ENCODE assay signal across 8 cellular contexts in the genomic region with DNA sequence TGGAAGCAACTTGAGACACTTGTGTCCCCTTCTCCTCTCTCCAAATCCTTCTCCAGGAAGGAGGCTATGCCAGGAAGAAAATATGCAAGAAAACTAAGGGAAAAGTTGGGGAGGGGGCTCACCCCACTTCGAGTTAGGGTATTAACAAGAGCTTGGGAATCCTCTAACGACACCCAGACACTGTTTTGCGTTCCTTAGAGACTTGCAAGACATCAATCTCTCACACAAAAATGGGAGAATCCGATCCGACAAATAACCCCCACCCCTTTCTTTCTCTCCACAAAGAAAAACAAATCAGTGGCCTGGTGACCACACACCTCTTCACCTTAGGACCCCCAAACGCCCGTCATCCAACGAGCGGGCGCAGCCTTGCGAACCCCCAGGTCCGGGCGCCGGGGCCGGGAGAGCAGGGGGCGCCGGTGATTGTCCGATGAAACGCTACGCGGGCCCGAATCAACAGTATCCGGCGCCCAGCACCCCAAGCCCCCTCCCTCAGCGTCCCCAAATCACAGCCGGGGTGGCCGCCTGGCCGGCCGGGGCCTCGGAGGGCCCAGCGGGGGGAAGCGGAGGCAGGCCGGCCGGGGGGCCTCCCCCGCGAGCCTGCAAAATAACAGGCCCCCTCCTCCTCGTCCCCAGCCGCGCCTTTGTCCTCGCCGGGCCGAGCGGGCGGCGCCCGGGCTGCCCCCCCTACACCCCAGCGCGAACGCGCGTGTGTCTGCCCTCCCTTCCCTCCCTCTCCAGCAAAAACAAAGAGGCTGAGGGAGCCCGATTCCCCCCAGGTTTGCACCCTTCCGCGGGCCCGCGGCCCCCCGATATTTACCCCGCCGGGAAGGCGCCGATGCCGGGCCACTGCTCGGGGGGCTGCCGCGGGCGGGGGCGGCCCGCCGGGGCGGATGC. TPM values are rescaled to one million over a fixed set of nuclear protein-coding genes. Genes with fewer than 3 reads are reported as not detected.
DNase-seq lines count a peak whose midpoint lies in the region; ATAC-seq and TF ChIP-seq lines count a peak whose summit lies in the region.

No MANE protein-coding gene starts in this region.

- H3K9me3 ChIP-seq in heart right ventricle (no peaks in the 10 kb centered on the region), ovary (no peaks in the 10 kb centered on the region)

- ATAC-seq in HG03175 (IDR thresholded peaks at IDR 0.05; ENCODE audit: unreplicated experiment) (peak; percentile 43), heart right ventricle (peak; percentile 14 to 57 (median 49)), GM21515 (IDR thresholded peaks at IDR 0.05; ENCODE audit: unreplicated experiment) (no peak), GM21367 (IDR thresholded peaks at IDR 0.05; ENCODE audit: unreplicated experiment) (no peak)

- in situ Hi-C loops in G401 (cut with HindIII; ENCODE audit: low sequenced_read_pairs), result no loop called here

- H3K36me3 ChIP-seq in heart right ventricle (peaks cover 0 to 24% (median 4%) of the 10 kb centered on the region in 9 donors), ovary (no peaks in the 10 kb centered on the region)

- no peak for TF ChIP-seq EP300 in ovary (IDR thresholded peaks at IDR 0.05)

- H3K27ac ChIP-seq in heart right ventricle, result peak overlapping the region; percentile 96 to 100 (median 99)
- peak overlapping the region; percentile 95 to 97 for H3K27ac ChIP-seq in ovary

- H3K4me1 ChIP-seq in heart right ventricle, result peaks cover 34 to 63% (median 57%) of the 10 kb centered on the region in 9 donors
- peaks cover 10% of the 10 kb centered on the region for H3K4me1 ChIP-seq in ovary (ENCODE audit: insufficient read depth)

- DNase-seq in G401 (ENCODE audit: low spot score) (peak; percentile 59), T-helper 1 cell (peak; percentile 33 to 58 (median 50)), anterior cingulate cortex (lab: John Stamatoyannopoulos, UW) (peak in 54 of 58 donors; percentile 22 to 85 (median 72)), heart right ventricle (peak; percentile 73 to 76), ovary (peak; percentile 80 to 86 (median 82))

- peak overlapping the region; percentile 75 to 96 (median 88) for H3K4me3 ChIP-seq in heart right ventricle
- peak overlapping the region; percentile 59 for H3K4me3 ChIP-seq in ovary

- no peaks in the 10 kb centered on the region for H3K27me3 ChIP-seq in heart right ventricle
- no peaks in the 10 kb centered on the region for H3K27me3 ChIP-seq in ovary

- intact Hi-C loops in heart right ventricle (cut with DNase I), result loop anchor here in 5 of 10 donors (2.0 to 10.0 kb wide), 4 partner anchors 44 to 112 kb away; a partner anchor contains a TSS
- intact Hi-C loops in ovary (cut with DNase I), result loop anchor here in 1 of 4 donors (5.0 to 10.0 kb wide), 2 partner anchors 54 to 188 kb away; a partner anchor contains a TSS

- 1% methylated on average over 38 to 63 of the region's 70 CpGs for WGBS in heart right ventricle, 2 donors
- 0 to 2% (median 0%) methylated on average over 23 to 70 of the region's 70 CpGs for WGBS in ovary, 3 donors

- TF ChIP-seq CTCF in heart right ventricle (IDR thresholded peaks at IDR 0.05), result no peak
- TF ChIP-seq CTCF in ovary (IDR thresholded peaks at IDR 0.05), result no peak

- peak; percentile 56 for TF ChIP-seq POLR2A in ovary (IDR thresholded peaks at IDR 0.05)

RNA-seq across cellular contexts. Expression of a gene that starts 0.6 kb away (rescaled TPM):
- total RNA-seq in G401 (2014; rRNA removed; shearing (Covaris generic)), result 94.4 and 129 TPM in 2 replicates
- total RNA-seq in heart right ventricle, result 10 to 100 TPM; 64.1 to 88.1 (median 78.6) TPM
- 10 to 100 TPM; 81.6 to 83.4 TPM for polyA plus RNA-seq in heart right ventricle
- total RNA-seq in ovary, result 100 to 1,000 TPM in 5 of 7 donors, 10 to 100 TPM in 2; 73.2 to 161 (median 105) TPM
- polyA plus RNA-seq in ovary, result 100 to 1,000 TPM in 1 of 2 donors, 10 to 100 TPM in 1; 61.4 to 135 TPM

RNA-seq across cellular contexts. Expression of a gene that starts 43.8 kb away (rescaled TPM):
- total RNA-seq in G401 (2014; rRNA removed; shearing (Covaris generic)), result 16.2 and 20.5 TPM in 2 replicates
- 10 to 100 TPM; 36.2 to 51.6 (median 46.1) TPM for total RNA-seq in heart right ventricle
- polyA plus RNA-seq in heart right ventricle, result 10 to 100 TPM; 20.8 to 29.7 TPM
- total RNA-seq in ovary, result 10 to 100 TPM; 24.9 to 48.3 (median 38.6) TPM
- polyA plus RNA-seq in ovary, result 10 to 100 TPM; 15.3 to 30.3 TPM

Comparison
In these comparisons a context has a peak if more than half of its experiments do, and no peak if none do; other contexts are left out.
1. ATAC-seq: peak in HG03175 (single experiment) and heart right ventricle (8 of 8); none in GM21515 (single experiment) and GM21367 (single experiment).
2. Peak in every context shown above with its lines, with median percentiles within 50 percentile points of each other: DNase-seq.